Comparison of ENCODE assay signal across 17 cellular contexts in the genomic region with DNA sequence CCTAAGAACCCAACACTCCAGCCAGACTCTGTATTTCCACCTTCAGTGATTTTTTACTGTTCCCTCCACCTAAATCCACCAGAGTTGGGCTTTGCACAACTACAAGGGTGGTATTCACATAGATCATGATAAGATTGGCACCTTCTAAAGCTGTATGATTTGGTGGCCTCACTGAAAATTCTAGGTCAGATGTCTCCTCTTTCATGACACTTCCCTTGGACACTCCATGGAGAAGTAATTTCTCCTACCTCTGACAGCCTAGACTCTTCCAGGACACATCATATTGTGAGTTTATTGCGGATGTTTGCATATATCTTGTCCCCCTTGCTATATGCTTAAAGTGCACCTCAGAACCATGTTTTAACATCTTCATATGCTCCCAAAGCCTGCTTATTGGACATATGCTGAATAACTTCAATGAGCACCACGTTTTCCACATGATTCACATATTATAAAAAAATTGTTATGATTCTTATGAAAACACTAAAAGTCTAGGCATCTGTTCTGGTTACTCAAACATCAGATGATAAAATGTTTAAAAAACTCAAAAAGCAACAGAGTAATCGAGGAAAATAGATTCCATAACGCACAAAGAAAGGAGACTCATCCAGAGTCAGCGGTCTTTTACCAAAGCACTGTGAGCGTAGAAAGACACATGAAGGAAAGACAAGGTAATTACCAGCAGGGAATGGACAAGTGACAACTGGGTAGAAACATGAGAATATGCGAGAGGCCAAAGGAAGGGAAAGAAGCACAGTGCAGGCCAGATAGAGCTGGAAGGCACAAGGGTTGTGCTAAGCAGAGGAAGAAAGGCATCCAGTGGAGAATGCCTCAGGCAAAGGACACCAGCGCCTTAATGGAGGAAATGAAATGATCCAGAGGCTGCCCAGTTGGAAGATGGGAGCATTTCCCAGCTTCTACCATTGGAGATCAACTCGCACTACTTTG.
"Had no signal": no experiment of that assay in that cellular context is flagged by ENCODE, and none has a peak within 500 bp of the region (broad histone marks: within the 10 kb centered on the region; RNA-seq: fewer than 3 reads in every experiment).

No MANE protein-coding gene starts in this region.

- H3K36me3 Mint-ChIP-seq: activated CD8-positive, alpha-beta memory T cell treated with anti-CD3 and anti-CD28 coated beads, Interleukin-2, amount 10 ng/mL, durations not matched to agents 7 days and 5 days had no signal

- ATAC-seq: activated CD8-positive, alpha-beta memory T cell treated with anti-CD3 and anti-CD28 coated beads, Interleukin-2, amount 10 ng/mL, durations not matched to agents 7 days and 5 days; activated T-cell treated with anti-CD3 and anti-CD28 coated beads, Interleukin-2, amount 50 U/mL, for 4 hours; effector memory CD8-positive, alpha-beta T cell; right cardiac atrium had no signal

- H3K27me3 ChIP-seq: brain microvascular endothelial cell, transverse colon had no signal

- H3K27me3 Mint-ChIP-seq: activated CD8-positive, alpha-beta memory T cell treated with anti-CD3 and anti-CD28 coated beads, Interleukin-2, amount 10 ng/mL, durations not matched to agents 7 days and 5 days; activated naive CD8-positive, alpha-beta T cell treated with anti-CD3 and anti-CD28 coated beads for 36 hours; dendritic cell treated with granulocyte-macrophage colony-stimulating factor and Interleukin-4, amounts not matched to agents 40 ng/mL and 50 ng/mL, for 4 days; effector memory CD8-positive, alpha-beta T cell had no signal

- H3K27ac Mint-ChIP-seq: activated CD8-positive, alpha-beta memory T cell treated with anti-CD3 and anti-CD28 coated beads, Interleukin-2, amount 10 ng/mL, durations not matched to agents 7 days and 5 days; activated naive CD8-positive, alpha-beta T cell treated with anti-CD3 and anti-CD28 coated beads for 36 hours; dendritic cell treated with granulocyte-macrophage colony-stimulating factor and Interleukin-4, amounts not matched to agents 40 ng/mL and 50 ng/mL, for 4 days; effector memory CD8-positive, alpha-beta T cell; immature natural killer cell had no signal

- H3K27ac ChIP-seq: brain microvascular endothelial cell, parathyroid adenoma had no signal

- H3K36me3 ChIP-seq: brain microvascular endothelial cell had no signal

- H2AFZ ChIP-seq: parathyroid adenoma had no signal

- H3K4me1 ChIP-seq: parathyroid adenoma had no signal

- H3K9ac ChIP-seq: parathyroid adenoma had no signal

- H3K4me3 ChIP-seq: transverse colon had no signal

- H3K9me3 ChIP-seq: transverse colon had no signal

- H3K4me3 Mint-ChIP-seq: activated CD8-positive, alpha-beta memory T cell treated with anti-CD3 and anti-CD28 coated beads, Interleukin-2, amount 10 ng/mL, durations not matched to agents 7 days and 5 days; activated naive CD8-positive, alpha-beta T cell treated with anti-CD3 and anti-CD28 coated beads for 36 hours; activated T-cell treated with anti-CD3 and anti-CD28 coated beads, Interleukin-2, amount 50 U/mL, for 4 hours; dendritic cell treated with granulocyte-macrophage colony-stimulating factor and Interleukin-4, amounts not matched to agents 40 ng/mL and 50 ng/mL, for 4 days; effector memory CD8-positive, alpha-beta T cell; immature natural killer cell; neural crest cell had no signal

- DNase-seq: activated CD4-positive, alpha-beta T cell treated with anti-CD3 and anti-CD28 coated beads for 1 hour; activated CD4-positive, alpha-beta T cell treated with anti-CD3 and anti-CD28 coated beads, Interleukin-2, amount 50 U/mL, for 48 hours; activated CD8-positive, alpha-beta memory T cell treated with anti-CD3 and anti-CD28 coated beads, Interleukin-2, amount 10 ng/mL, durations not matched to agents 7 days and 5 days; activated gamma-delta T cell; activated naive CD8-positive, alpha-beta T cell treated with anti-CD3 and anti-CD28 coated beads for 36 hours; activated T-cell treated with anti-CD3 and anti-CD28 coated beads, Interleukin-2, amount 50 U/mL, for 4 hours; brain microvascular endothelial cell; effector memory CD8-positive, alpha-beta T cell; immature natural killer cell; right cardiac atrium; stimulated activated CD4-positive, alpha-beta T cell treated with anti-CD3 and anti-CD28 coated beads, Interleukin-2, amount 100 ng/mL, for 24 hours; stimulated activated naive CD4-positive, alpha-beta T cell; substantia nigra; transverse colon had no signal

- H3K4me1 Mint-ChIP-seq: activated CD8-positive, alpha-beta memory T cell treated with anti-CD3 and anti-CD28 coated beads, Interleukin-2, amount 10 ng/mL, durations not matched to agents 7 days and 5 days; activated naive CD8-positive, alpha-beta T cell treated with anti-CD3 and anti-CD28 coated beads for 36 hours; immature natural killer cell; neural crest cell had no signal
